ENCODE assay signal across 23 cellular contexts in the genomic region with DNA sequence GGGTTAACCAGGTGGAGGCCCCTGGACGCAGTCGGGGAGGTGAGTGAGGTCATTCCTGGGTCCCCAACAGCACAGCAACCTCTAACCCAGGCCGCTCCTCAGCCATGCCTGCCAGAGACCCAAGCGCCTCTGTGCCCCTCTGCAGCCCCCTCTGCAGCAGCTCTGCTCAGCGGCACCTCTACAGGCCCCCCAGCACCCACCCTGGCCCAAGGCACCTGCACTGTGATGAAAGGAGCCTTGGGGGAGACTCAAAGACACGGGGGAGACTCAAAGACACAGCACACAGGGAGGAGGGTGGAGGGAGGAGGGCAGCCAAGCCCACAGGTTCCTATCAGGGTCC.
"Had no signal": no experiment of that assay in that cellular context is flagged by ENCODE, and none has a peak within 500 bp of the region (broad histone marks: within the 10 kb centered on the region; RNA-seq: fewer than 3 reads in every experiment).

No MANE protein-coding gene starts in this region.

- H3K4me3 ChIP-seq: MG63, SJCRH30, SK-N-MC had no signal

- H3K9me3 ChIP-seq: MG63, SJCRH30 had no signal

- H3K27me3 ChIP-seq: MG63, SJCRH30 had no signal

- DNase-seq: Karpas-422, KG1, MG63, NCI-H1092, NCI-H1105 treated with DMSO at 0.1 percent for 48 hours, NCI-H1417 treated with DMSO at 0.1 percent for 48 hours, NCI-H146, NCI-H1694 treated with DMSO at 0.1 percent for 48 hours, NCI-H1930, NCI-H2081, NCI-H2107, NCI-H226, NCI-H446, NCI-H510A, NCI-H524 treated with DMSO at 0.1 percent for 48 hours, NCI-H69, NCI-H774, PC-3, SHP77 treated with DMSO at 0.1 percent for 48 hours, SJCRH30 had no signal

- H3K27ac ChIP-seq: SJCRH30, SK-N-MC had no signal

- ATAC-seq: Panc1, PC-3, Right ventricle myocardium inferior had no signal
